Comparison of ENCODE assay signal across 7 cellular contexts in the genomic region with DNA sequence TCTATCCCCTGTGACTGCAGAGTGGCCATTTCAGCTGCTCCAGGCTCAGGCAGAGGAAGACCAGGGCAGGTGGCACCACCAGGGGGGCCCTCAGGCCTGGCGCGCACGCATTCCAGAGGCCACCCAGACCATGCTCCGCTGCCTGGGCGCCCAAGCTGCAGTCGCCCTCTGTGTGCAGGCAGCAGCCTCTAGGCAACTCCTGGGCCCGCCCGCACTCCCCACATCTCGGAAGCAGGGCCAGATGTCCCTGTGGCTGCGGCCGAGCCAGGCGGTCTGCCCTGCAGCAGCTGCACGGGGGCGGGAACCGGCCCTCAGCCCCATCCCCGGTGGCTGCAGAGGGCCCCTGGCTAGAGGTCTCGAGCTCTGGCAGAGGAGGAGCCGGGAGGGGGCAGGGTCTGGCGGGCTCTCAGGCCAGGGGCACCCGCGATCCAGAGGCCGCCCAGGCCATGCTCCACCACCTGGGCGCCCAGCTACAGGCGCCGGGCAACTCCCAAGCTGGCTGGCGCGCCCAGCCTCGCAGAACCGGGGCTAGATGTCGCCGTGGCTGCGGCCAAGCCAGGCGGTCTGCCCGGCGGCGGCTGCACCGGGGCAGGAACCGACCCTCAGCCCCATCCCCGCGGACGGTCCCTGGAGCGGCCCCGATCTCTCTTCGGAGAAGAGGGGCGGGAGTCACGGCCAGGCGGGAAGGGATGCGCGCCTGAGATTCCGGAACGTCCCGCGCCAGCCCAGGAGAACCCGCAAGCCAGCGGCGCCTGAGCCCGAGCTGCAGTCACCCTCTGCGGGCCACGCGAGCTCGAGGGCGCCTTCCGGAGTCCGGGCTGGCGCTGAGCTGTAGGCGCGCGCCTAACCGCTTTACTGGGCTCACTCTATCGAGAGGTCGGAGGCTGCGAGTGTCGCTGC. TPM values are rescaled to one million over a fixed set of nuclear protein-coding genes. Genes with fewer than 3 reads are reported as not detected.
A peak's percentile ranks its signal among the peaks of the same experiment; 100 is the strongest.
DNase-seq lines count a peak whose midpoint lies in the region; FAIRE-seq and TF ChIP-seq lines count a peak whose summit lies in the region.
"Not testable (repeated sequence)": the region's sequence is repeated elsewhere in the genome, so short reads cannot be mapped to it uniquely, and the experiment has no call there.

Gene ANKRD18B, plus strand, starts transcription at position 855 of the 900 bp plus-strand sequence. CDS start 239 bp downstream, outside the sequence.

- intact Hi-C loops in kidney (cut with DNase I); sigmoid colon (cut with DNase I): not testable (repeated sequence)

- H3K27ac ChIP-seq in kidney (ENCODE audit: low read depth in 2 of 2, low read length in 2 of 2): not testable (repeated sequence)
- peak within 1 kb of the TSS in 1 of 4 donors; percentile 55 for H3K27ac ChIP-seq in sigmoid colon

- TF ChIP-seq EP300 in sigmoid colon (IDR thresholded peaks at IDR 0.05): not testable (repeated sequence)

- TF ChIP-seq POLR2A in sigmoid colon (IDR thresholded peaks at IDR 0.05): not testable (repeated sequence)

- WGBS in sigmoid colon, 2 donors: 2% methylated on average over 73 of the region's 73 CpGs

- not testable (repeated sequence) for H3K4me1 ChIP-seq in kidney (ENCODE audit: control insufficient read depth in 1 of 2, insufficient read depth in 1 of 2, low read depth in 1 of 2, low read length in 2 of 2)
- H3K4me1 ChIP-seq in sigmoid colon: peaks cover 0 to 17% (median 16%) of the 10 kb centered on the region in 4 donors

- not testable (repeated sequence) for TF ChIP-seq CTCF in kidney (IDR thresholded peaks at IDR 0.05; ENCODE audit: borderline replicate concordance, extremely low read depth, insufficient read depth)
- TF ChIP-seq CTCF in sigmoid colon (IDR thresholded peaks at IDR 0.05): peak in 1 of 4 experiments; percentile 22

- peak; percentile 9 for DNase-seq in GM04503 (ENCODE audit: low read depth)
- DNase-seq in NAMALWA (ENCODE audit: low spot score): peak; percentile 74
- DNase-seq in RPMI8226: peak; percentile 58
- DNase-seq in activated T-cell treated with anti-CD3 and anti-CD28 coated beads for 4 hours: peak; percentile 19
- DNase-seq in ecto neural progenitor cell (ENCODE audit: low spot score): peak; percentile 86
- peak; percentile 78 for DNase-seq in kidney
- not testable (repeated sequence) for DNase-seq in sigmoid colon

- not testable (repeated sequence) for H3K9me3 ChIP-seq in kidney (ENCODE audit: control insufficient read depth in 1 of 2, low read length in 2 of 2); sigmoid colon

- H3K36me3 ChIP-seq in kidney (ENCODE audit: control insufficient read depth in 1 of 2, insufficient read depth in 2 of 2, low read length in 2 of 2); sigmoid colon: not testable (repeated sequence)

- H3K27me3 ChIP-seq in sigmoid colon: peaks cover 4 to 58% (median 22%) of the 10 kb centered on the region in 3 donors

- not testable (repeated sequence) for H3K9ac ChIP-seq in kidney (ENCODE audit: low read length in 2 of 2)

- FAIRE-seq in kidney (lab: Jason Lieb, UNC): not testable (repeated sequence)

- H3K4me3 ChIP-seq in kidney (ENCODE audit: low read length in 2 of 2) (peak within 1 kb of the TSS in 1 of 2 donors; percentile 35), sigmoid colon (peak within 1 kb of the TSS; percentile 10 to 52 (median 38))

RNA-seq across cellular contexts. Expression of gene ANKRD18B, which starts in this region (rescaled TPM):
- total RNA-seq in kidney (0.72 TPM), sigmoid colon (under 1 TPM in 1 of 4 donors, not detected in 3; under 0.01 TPM)
- polyA plus RNA-seq in kidney (ENCODE audit: insufficient read depth, low read depth, low replicate concordance) (not detected), sigmoid colon (under 1 TPM in 1 of 3 donors, not detected in 2; 0.60 TPM)

Comparison
In these comparisons a context has a peak if more than half of its experiments do, and no peak if none do; other contexts are left out.
1. Peak in DNase-seq in kidney; RNA of the gene not detected or under 1 TPM.